In the genomic region with DNA sequence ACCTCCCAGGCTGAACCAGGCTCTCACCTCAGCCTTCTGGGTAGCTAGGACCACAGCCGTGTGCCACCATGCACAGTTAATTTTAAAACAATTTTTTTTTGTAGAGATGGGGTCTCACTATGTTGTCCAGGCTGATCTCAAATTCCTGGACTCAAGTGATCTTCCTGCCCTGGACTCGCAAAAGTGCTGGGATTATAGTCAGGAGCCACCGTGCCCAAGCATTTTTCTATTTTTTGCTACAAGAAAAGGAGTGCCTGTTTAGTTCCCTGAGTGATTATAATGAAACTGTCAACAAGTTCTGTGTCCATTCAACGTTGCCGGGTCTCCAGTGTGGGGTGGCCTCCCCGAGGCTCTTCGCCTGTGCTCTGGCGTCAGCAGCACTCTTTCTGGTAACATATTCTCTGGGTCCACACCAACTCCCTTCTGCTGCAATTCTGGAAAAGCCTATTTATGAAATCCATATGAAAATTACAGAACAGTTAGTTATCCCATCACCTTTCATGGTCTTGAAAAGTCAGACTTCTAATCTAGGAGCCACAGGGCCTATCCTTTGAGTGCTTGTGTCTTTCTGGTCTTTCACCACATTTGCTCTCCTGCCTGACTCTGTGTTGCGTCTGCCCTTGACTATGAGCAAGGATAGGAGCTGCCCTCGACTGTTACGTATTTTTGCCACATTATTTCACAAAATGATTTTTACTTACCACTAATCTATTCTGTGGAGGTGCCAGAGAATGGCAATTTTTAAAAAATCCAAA, we compare ENCODE assay signal across 2 cellular contexts.
TF ChIP-seq lines count a peak whose summit lies in the region.

No MANE protein-coding gene starts in this region.

TF ChIP-seq in HepG2, 621 proteins besides CTCF, POLR2A, EP300 and RAD21 (continued from another document):
- peak; percentile 97 for TF ChIP-seq ZNF121 (CRISPR knock-in tag; IDR thresholded peaks at IDR 0.05)

TF ChIP-seq in K562, 482 proteins besides CTCF, POLR2A, EP300 and RAD21 (continued from another document):
- TF ChIP-seq ZNF121 (CRISPR knock-in tag; conservative IDR thresholded peaks at IDR 0.05) = peak; percentile 86
- peak; percentile 82 for TF ChIP-seq RBM25 (IDR thresholded peaks at IDR 0.05; ENCODE audit: low read depth, low read length, severe bottlenecking)
- no peak for TF ChIP-seq NBN (IDR thresholded peaks at IDR 0.05; ENCODE audit: low read depth)
- TF ChIP-seq ZNF444 (CRISPR knock-in tag; IDR thresholded peaks at IDR 0.05) = no peak
- TF ChIP-seq BCOR (IDR thresholded peaks at IDR 0.05) = peak; percentile 35; the same call in 1 of the 2 replicates
- no peak for TF ChIP-seq SNRNP70 (optimal IDR thresholded peaks at IDR 0.05; ENCODE audit: low read depth, low read length)
- peak; percentile 57; the same call in 1 of the 2 replicates for TF ChIP-seq ZNF589 (CRISPR knock-in tag; IDR thresholded peaks at IDR 0.05; ENCODE audit: low read depth)
- no peak for TF ChIP-seq NUFIP1 (IDR thresholded peaks at IDR 0.05; ENCODE audit: partially characterized antibody)
- no peak for TF ChIP-seq WHSC1 (IDR thresholded peaks at IDR 0.05; ENCODE audit: low read length)
TF ChIP-seq in K562: peak in this region for 4.
